ENCODE assay signal across 1 cellular context in the genomic region with DNA sequence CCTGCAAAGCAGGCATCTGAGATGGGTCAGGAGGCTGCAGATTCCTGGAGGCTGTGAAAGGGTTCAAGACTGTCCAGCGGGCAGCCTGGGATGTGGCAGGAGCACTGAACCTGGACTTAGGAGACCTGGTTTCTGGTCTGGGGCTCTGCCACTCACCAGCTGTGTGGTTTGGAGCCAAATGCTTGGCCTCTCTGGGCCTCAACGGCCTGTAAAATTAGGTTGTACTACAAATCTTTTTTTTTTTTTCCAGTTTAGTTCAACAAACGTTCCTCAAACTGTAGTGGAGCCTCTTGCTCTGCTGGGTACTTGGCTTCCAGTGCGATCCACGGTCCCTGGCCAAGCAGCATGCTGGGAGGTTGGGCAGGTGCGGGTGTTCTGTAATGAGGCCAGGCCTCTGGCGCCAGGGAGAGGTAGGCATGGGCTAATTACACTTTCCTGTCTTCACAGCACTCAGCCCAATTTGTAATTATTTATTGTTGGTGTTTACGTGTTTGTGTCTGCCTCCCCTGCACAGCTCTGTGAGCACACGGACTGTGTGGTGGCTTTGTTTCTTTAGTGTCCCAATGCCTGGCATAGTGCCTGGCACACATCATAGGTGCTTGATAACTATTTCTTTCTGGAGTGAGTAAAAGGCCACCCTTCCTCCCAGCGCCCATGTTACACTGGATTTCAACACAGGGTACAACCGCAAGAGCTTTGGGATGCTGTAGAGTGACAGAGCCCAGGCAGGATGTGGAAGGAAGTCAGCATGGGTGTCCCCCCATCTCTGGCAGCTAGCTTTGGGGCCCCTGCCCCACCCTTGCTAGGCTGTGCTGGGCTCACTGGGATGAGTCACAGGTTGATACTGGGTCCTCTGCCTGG.
TF ChIP-seq lines count a peak whose summit lies in the region.

No MANE protein-coding gene starts in this region.

TF ChIP-seq in HCT116, 20 proteins besides CTCF, POLR2A, EP300 and RAD21 (continued from another document):
- TF ChIP-seq, protein P1, sequence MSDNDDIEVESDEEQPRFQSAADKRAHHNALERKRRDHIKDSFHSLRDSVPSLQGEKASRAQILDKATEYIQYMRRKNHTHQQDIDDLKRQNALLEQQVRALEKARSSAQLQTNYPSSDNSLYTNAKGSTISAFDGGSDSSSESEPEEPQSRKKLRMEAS (IDR thresholded peaks at IDR 0.05): no peak
- TF ChIP-seq JUND (IDR thresholded peaks at IDR 0.05): no peak
- TF ChIP-seq, protein P2, sequence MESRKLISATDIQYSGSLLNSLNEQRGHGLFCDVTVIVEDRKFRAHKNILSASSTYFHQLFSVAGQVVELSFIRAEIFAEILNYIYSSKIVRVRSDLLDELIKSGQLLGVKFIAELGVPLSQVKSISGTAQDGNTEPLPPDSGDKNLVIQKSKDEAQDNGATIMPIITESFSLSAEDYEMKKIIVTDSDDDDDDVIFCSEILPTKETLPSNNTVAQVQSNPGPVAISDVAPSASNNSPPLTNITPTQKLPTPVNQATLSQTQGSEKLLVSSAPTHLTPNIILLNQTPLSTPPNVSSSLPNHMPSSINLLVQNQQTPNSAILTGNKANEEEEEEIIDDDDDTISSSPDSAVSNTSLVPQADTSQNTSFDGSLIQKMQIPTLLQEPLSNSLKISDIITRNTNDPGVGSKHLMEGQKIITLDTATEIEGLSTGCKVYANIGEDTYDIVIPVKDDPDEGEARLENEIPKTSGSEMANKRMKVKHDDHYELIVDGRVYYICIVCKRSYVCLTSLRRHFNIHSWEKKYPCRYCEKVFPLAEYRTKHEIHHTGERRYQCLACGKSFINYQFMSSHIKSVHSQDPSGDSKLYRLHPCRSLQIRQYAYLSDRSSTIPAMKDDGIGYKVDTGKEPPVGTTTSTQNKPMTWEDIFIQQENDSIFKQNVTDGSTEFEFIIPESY (IDR thresholded peaks at IDR 0.05; ENCODE audit: extremely low read depth, insufficient replicate concordance, low read length): no peak
- no peak for TF ChIP-seq ZFX (IDR thresholded peaks at IDR 0.05)
- no peak for TF ChIP-seq CEBPB (IDR thresholded peaks at IDR 0.05; ENCODE audit: low read depth)
- no peak for TF ChIP-seq ZNF274 (IDR thresholded peaks at IDR 0.05; ENCODE audit: low read depth, low read length)
